In genomic region chr2:104929663-104930062, GRCh38 we compare ENCODE assay signal across 16 cellular contexts.
"Had no signal": no experiment of that assay in that cellular context is flagged by ENCODE, and none has a peak within 500 bp of the region (broad histone marks: within the 10 kb centered on the region; RNA-seq: fewer than 3 reads in every experiment).

No MANE protein-coding gene starts in this region.

- H3K27ac Mint-ChIP-seq: activated B cell treated with CpG ODN at 0.5 μM for 24 hours; activated CD4-positive, alpha-beta T cell treated with anti-CD3 and anti-CD28 coated beads, Interleukin-2, amount 10 ng/mL, durations not matched to agents 7 days and 5 days; activated T-cell treated with anti-CD3 and anti-CD28 coated beads, Interleukin-2, amount 50 U/mL, for 24 hours; effector memory CD8-positive, alpha-beta T cell; nephron progenitor cell; T-helper 1 cell treated with Interleukin-12 subunit alpha and Interleukin-12 subunit beta and Interleukin-4 antibody, amounts not matched to agents 30 μg/mL and 1 μg/mL, for 36 hours; type B pancreatic cell had no signal

- H3K27ac ChIP-seq: epithelial cell of prostate, heart left ventricle, left lung, parathyroid adenoma, right atrium auricular region had no signal

- H3K36me3 Mint-ChIP-seq: type B pancreatic cell had no signal

- H3K9me3 Mint-ChIP-seq: activated B cell treated with CpG ODN at 0.5 μM for 24 hours; activated CD4-positive, alpha-beta T cell treated with anti-CD3 and anti-CD28 coated beads, Interleukin-2, amount 10 ng/mL, durations not matched to agents 7 days and 5 days; activated T-cell treated with anti-CD3 and anti-CD28 coated beads, Interleukin-2, amount 50 U/mL, for 24 hours; effector memory CD8-positive, alpha-beta T cell; nephron progenitor cell; T-helper 1 cell treated with Interleukin-12 subunit alpha and Interleukin-12 subunit beta and Interleukin-4 antibody, amounts not matched to agents 30 μg/mL and 1 μg/mL, for 36 hours; type B pancreatic cell had no signal

- H3K4me1 Mint-ChIP-seq: activated CD4-positive, alpha-beta T cell treated with anti-CD3 and anti-CD28 coated beads, Interleukin-2, amount 10 ng/mL, durations not matched to agents 7 days and 5 days had no signal

- DNase-seq: activated B cell treated with CpG ODN at 0.5 μM for 24 hours; activated CD4-positive, alpha-beta T cell treated with anti-CD3 and anti-CD28 coated beads, Interleukin-2, amount 10 ng/mL, durations not matched to agents 7 days and 5 days; activated T-cell treated with anti-CD3 and anti-CD28 coated beads, Interleukin-2, amount 50 U/mL, for 24 hours; effector memory CD8-positive, alpha-beta T cell; heart left ventricle; islet precursor cell; left lung; mesenchymal stem cell; nephron progenitor cell; SHP77; small intestine had no signal

- H3K4me3 Mint-ChIP-seq: activated B cell treated with CpG ODN at 0.5 μM for 24 hours; activated CD4-positive, alpha-beta T cell treated with anti-CD3 and anti-CD28 coated beads, Interleukin-2, amount 10 ng/mL, durations not matched to agents 7 days and 5 days; activated T-cell treated with anti-CD3 and anti-CD28 coated beads, Interleukin-2, amount 50 U/mL, for 24 hours; effector memory CD8-positive, alpha-beta T cell; nephron progenitor cell; T-helper 1 cell treated with Interleukin-12 subunit alpha and Interleukin-12 subunit beta and Interleukin-4 antibody, amounts not matched to agents 30 μg/mL and 1 μg/mL, for 36 hours; type B pancreatic cell had no signal

- H3K27me3 Mint-ChIP-seq: activated B cell treated with CpG ODN at 0.5 μM for 24 hours, type B pancreatic cell had no signal

- ATAC-seq: effector memory CD8-positive, alpha-beta T cell; heart left ventricle; left lung had no signal

- H3K4me3 ChIP-seq: heart left ventricle, left lung, right atrium auricular region had no signal

- H3K27me3 ChIP-seq: left lung, right atrium auricular region had no signal
